ENCODE assay signal across 15 cellular contexts in genomic region chr10:48357631-48358030, GRCh38. TPM values are rescaled to one million over a fixed set of nuclear protein-coding genes. Genes with fewer than 3 reads are reported as not detected.
A peak's percentile ranks its signal among the peaks of the same experiment; 100 is the strongest.
DNase-seq lines count a peak whose midpoint lies in the region; ATAC-seq and TF ChIP-seq lines count a peak whose summit lies in the region.
"Had no signal": no experiment of that assay in that cellular context is flagged by ENCODE, and none has a peak within 500 bp of the region (broad histone marks: within the 10 kb centered on the region; RNA-seq: fewer than 3 reads in every experiment).

No MANE protein-coding gene starts in this region.

- H3K36me3 Mint-ChIP-seq in natural killer cell treated with Interleukin-12 subunit alpha and Interleukin-12 subunit beta and Interleukin-15 and Interleukin-18, amount 100 ng/mL, for 72 hours = peaks cover 5% of the 10 kb centered on the region
- H3K36me3 Mint-ChIP-seq in natural killer cell (no peaks in the 10 kb centered on the region), endothelial cell (ENCODE audit: low read depth, unreplicated experiment) (peaks cover 3% of the 10 kb centered on the region), memory B cell (peaks cover 2% of the 10 kb centered on the region)

- H3K4me3 Mint-ChIP-seq in natural killer cell treated with Interleukin-12 subunit alpha and Interleukin-12 subunit beta and Interleukin-15 and Interleukin-18, amount 100 ng/mL, for 72 hours = peak overlapping the region; percentile 40
- H3K4me3 Mint-ChIP-seq in natural killer cell = no peak overlapping the region
- peak overlapping the region; percentile 7 for H3K4me3 Mint-ChIP-seq in endothelial cell (ENCODE audit: unreplicated experiment)
- no peak overlapping the region for H3K4me3 Mint-ChIP-seq in memory B cell
- H3K4me3 Mint-ChIP-seq: CD4-positive, alpha-beta memory T cell had no signal

- DNase-seq in natural killer cell treated with Interleukin-12 subunit alpha and Interleukin-12 subunit beta and Interleukin-15 and Interleukin-18, amount 100 ng/mL, for 72 hours (ENCODE audit: low spot score) = no peak
- DNase-seq in natural killer cell (no peak), endothelial cell (ENCODE audit: low spot score) (no peak), memory B cell (ENCODE audit: low spot score in 2 of 2) (no peak), medulla oblongata (ENCODE audit: extremely low spot score) (no peak), NCI-H2107 treated with DMSO at 0.1 percent for 48 hours (lab: John Stamatoyannopoulos, UW; ENCODE audit: unreplicated experiment) (no peak)
- DNase-seq: C1 segment of cervical spinal cord; Calu3; CD4-positive, alpha-beta memory T cell; COR-L47; DMS53; DMS79 treated with DMSO at 0.1 percent for 48 hours; GF-D8; H7; HCEC 1CT had no signal

- H3K27me3 Mint-ChIP-seq in natural killer cell treated with Interleukin-12 subunit alpha and Interleukin-12 subunit beta and Interleukin-15 and Interleukin-18, amount 100 ng/mL, for 72 hours = no peaks in the 10 kb centered on the region
- H3K27me3 Mint-ChIP-seq in natural killer cell (ENCODE audit: low read depth in 2 of 2) (no peaks in the 10 kb centered on the region), endothelial cell (ENCODE audit: unreplicated experiment) (no peaks in the 10 kb centered on the region), memory B cell (no peaks in the 10 kb centered on the region)
- H3K27me3 Mint-ChIP-seq: CD4-positive, alpha-beta memory T cell had no signal

- no peak for ATAC-seq in natural killer cell treated with Interleukin-12 subunit alpha and Interleukin-12 subunit beta and Interleukin-15 and Interleukin-18, amount 100 ng/mL, for 72 hours
- no peak for ATAC-seq in natural killer cell
- ATAC-seq in memory B cell (ENCODE audit: low read depth) = no peak

- no peak for TF ChIP-seq CTCF in natural killer cell (IDR thresholded peaks at IDR 0.05)
- no peak for TF ChIP-seq CTCF in endothelial cell (IDR thresholded peaks at IDR 0.05; ENCODE audit: unreplicated experiment)

- H3K9me3 Mint-ChIP-seq in natural killer cell treated with Interleukin-12 subunit alpha and Interleukin-12 subunit beta and Interleukin-15 and Interleukin-18, amount 100 ng/mL, for 72 hours = no peaks in the 10 kb centered on the region
- H3K9me3 Mint-ChIP-seq in natural killer cell (no peaks in the 10 kb centered on the region), endothelial cell (ENCODE audit: unreplicated experiment) (no peaks in the 10 kb centered on the region), memory B cell (no peaks in the 10 kb centered on the region)

- H3K4me1 Mint-ChIP-seq in natural killer cell treated with Interleukin-12 subunit alpha and Interleukin-12 subunit beta and Interleukin-15 and Interleukin-18, amount 100 ng/mL, for 72 hours (ENCODE audit: low read depth in 2 of 2) = peaks cover 20 to 30% of the 10 kb centered on the region in 2 donors
- peaks cover 36 to 50% of the 10 kb centered on the region in 2 donors for H3K4me1 Mint-ChIP-seq in natural killer cell
- peaks cover 30% of the 10 kb centered on the region for H3K4me1 Mint-ChIP-seq in endothelial cell (ENCODE audit: unreplicated experiment)
- peaks cover 16% of the 10 kb centered on the region for H3K4me1 Mint-ChIP-seq in memory B cell

- intact Hi-C loops in natural killer cell (cut with micrococcal nuclease) = no loop called here

- no peak overlapping the region for H3K27ac Mint-ChIP-seq in natural killer cell treated with Interleukin-12 subunit alpha and Interleukin-12 subunit beta and Interleukin-15 and Interleukin-18, amount 100 ng/mL, for 72 hours
- H3K27ac Mint-ChIP-seq in natural killer cell = peak overlapping the region in 1 of 2 donors; percentile 3
- H3K27ac Mint-ChIP-seq in endothelial cell (ENCODE audit: unreplicated experiment) = no peak overlapping the region
- H3K27ac Mint-ChIP-seq in memory B cell = peak overlapping the region; percentile 54

RNA-seq across cellular contexts. Expression of gene MAPK8, which starts 51.2 kb away (rescaled TPM):
- total RNA-seq in natural killer cell treated with Interleukin-12 subunit alpha and Interleukin-12 subunit beta and Interleukin-15 and Interleukin-18, amount 100 ng/mL, for 72 hours = 10 to 100 TPM; 43.1 to 79.9 TPM
- total RNA-seq in natural killer cell (10 to 100 TPM; 37.3 to 44.5 (median 40.8) TPM), endothelial cell (ENCODE audit: unreplicated experiment) (53.7 TPM)

Comparison
In these comparisons a context has a peak if more than half of its experiments do, and no peak if none do; other contexts are left out.
1. H3K4me3 Mint-ChIP-seq: peak in natural killer cell treated with Interleukin-12 subunit alpha and Interleukin-12 subunit beta and Interleukin-15 and Interleukin-18, amount 100 ng/mL, for 72 hours (single experiment) and endothelial cell (single experiment); none in natural killer cell (single experiment) and memory B cell (single experiment).